In genomic region chr12:5050542-5050941, GRCh38 we compare ENCODE assay signal across 15 cellular contexts. TPM values are rescaled to one million over a fixed set of nuclear protein-coding genes. Genes with fewer than 3 reads are reported as not detected.
"Had no signal": no experiment of that assay in that cellular context is flagged by ENCODE, and none has a peak within 500 bp of the region (broad histone marks: within the 10 kb centered on the region; RNA-seq: fewer than 3 reads in every experiment).

No MANE protein-coding gene starts in this region.

- H3K9me3 ChIP-seq: esophagus muscularis mucosa, left lung, lower lobe of right lung, pancreas, right lobe of liver had no signal

- H3K9ac ChIP-seq: neural progenitor cell had no signal

- H3K27me3 ChIP-seq: pancreas, right lobe of liver had no signal

- H3K4me3 ChIP-seq: esophagus muscularis mucosa, left lung, lower lobe of right lung, neural progenitor cell, pancreas, right lobe of liver had no signal

- ATAC-seq: left lung; natural killer cell; pancreas; right lobe of liver; stimulated activated memory B cell treated with anti-CD40 and anti-IgM and Interleukin-4, amounts not matched to agents 10 μg/mL and 1 μg/mL and 100 μg/mL, for 72 hours had no signal

- H3K4me2 ChIP-seq: neural progenitor cell had no signal

- H3K36me3 ChIP-seq: esophagus muscularis mucosa, left lung, lower lobe of right lung, neural progenitor cell, pancreas, right lobe of liver had no signal

- DNase-seq: effector memory CD4-positive, alpha-beta T cell; immature natural killer cell; left lung; lower lobe of right lung; natural killer cell; occipital lobe; pancreas; right lobe of liver; stimulated activated CD4-positive, alpha-beta T cell treated with anti-CD3 and anti-CD28 coated beads, Interleukin-4, amount 100 ng/mL, for 1 hour; stimulated activated CD8-positive, alpha-beta memory T cell treated with anti-CD3 and anti-CD28 coated beads, Interleukin-4, amount 100 ng/mL, for 48 hours had no signal

- H2AFZ ChIP-seq: neural progenitor cell had no signal

- FAIRE-seq: endometrium, keratinocyte, pancreas had no signal

- H3K27ac ChIP-seq: esophagus muscularis mucosa, left lung, lower lobe of right lung, neural progenitor cell, pancreas, right lobe of liver had no signal

RNA-seq across cellular contexts. Expression of gene KCNA5, which starts 6.9 kb away (rescaled TPM):
- polyA plus RNA-seq: keratinocyte had no signal
